23 cellular contexts compared by ENCODE assay signal in genomic region chr14:99238234-99238633, GRCh38. TPM values are rescaled to one million over a fixed set of nuclear protein-coding genes. Genes with fewer than 3 reads are reported as not detected.
DNase-seq lines count a peak whose midpoint lies in the region; ATAC-seq and TF ChIP-seq lines count a peak whose summit lies in the region.
"Had no signal": no experiment of that assay in that cellular context is flagged by ENCODE, and none has a peak within 500 bp of the region (broad histone marks: within the 10 kb centered on the region; RNA-seq: fewer than 3 reads in every experiment).

No MANE protein-coding gene starts in this region.

- no peak for ATAC-seq in activated CD4-positive, alpha-beta T cell treated with anti-CD3 and anti-CD28 coated beads for 36 hours
- ATAC-seq in HG02884 (IDR thresholded peaks at IDR 0.05; ENCODE audit: unreplicated experiment) (no peak), mucosa of descending colon (no peak), GM19452 (IDR thresholded peaks at IDR 0.05; ENCODE audit: unreplicated experiment) (no peak)
- ATAC-seq: gastrocnemius medialis, K562 had no signal

- POLR2A ChIA-PET in activated CD4-positive, alpha-beta T cell treated with anti-CD3 and anti-CD28 coated beads for 36 hours (lab: Charles Lee) = interaction anchor here (0.6 kb wide), 1 partner anchor 10 kb away, joined by 3 read pairs; no protein-coding TSS in a partner anchor

- TF ChIP-seq RAD21 in neural cell (conservative IDR thresholded peaks at IDR 0.05) = no peak

- H3K27me3 ChIP-seq in Peyer's patch (no peaks in the 10 kb centered on the region), neural cell (ENCODE audit: insufficient read depth, low read depth, low read length) (no peaks in the 10 kb centered on the region)
- H3K27me3 ChIP-seq: upper lobe of left lung had no signal

- no peak for TF ChIP-seq POLR2A in Peyer's patch (IDR thresholded peaks at IDR 0.05)

- no peak for TF ChIP-seq CTCF in Peyer's patch (IDR thresholded peaks at IDR 0.05)
- TF ChIP-seq CTCF in neural cell (IDR thresholded peaks at IDR 0.05; ENCODE audit: poor library complexity, severe bottlenecking) = no peak
- TF ChIP-seq CTCF in mucosa of descending colon (IDR thresholded peaks at IDR 0.05) = no peak

- H3K9me2 ChIP-seq in neural cell (ENCODE audit: insufficient read depth, low read length) = no peaks in the 10 kb centered on the region
- H3K9me2 ChIP-seq: SK-N-SH had no signal

- H3K9ac ChIP-seq in neural cell (ENCODE audit: low read length) = no peak overlapping the region
- H3K9ac ChIP-seq: parathyroid adenoma, SK-N-SH had no signal

- peaks cover 99% of the 10 kb centered on the region for H4K20me1 ChIP-seq in neural cell (ENCODE audit: insufficient read depth)

- H3K79me2 ChIP-seq in neural cell (replicated peaks; ENCODE audit: insufficient read depth, low read length) = peaks cover 100% of the 10 kb centered on the region
- H3K79me2 ChIP-seq: parathyroid adenoma had no signal

- H3K4me1 ChIP-seq in Peyer's patch (peaks cover 0 to 3% (median 0%) of the 10 kb centered on the region in 4 donors), mucosa of descending colon (ENCODE audit: low read depth) (peaks cover 3% of the 10 kb centered on the region)
- H3K4me1 ChIP-seq: BE2C, gastrocnemius medialis, parathyroid adenoma, sigmoid colon, stomach, upper lobe of left lung had no signal

- H3K4me3 Mint-ChIP-seq in activated CD4-positive, alpha-beta T cell treated with anti-CD3 and anti-CD28 coated beads for 36 hours = peak overlapping the region; percentile 67
- peak overlapping the region; percentile 86 for H3K4me3 Mint-ChIP-seq in activated naive CD8-positive, alpha-beta T cell treated with anti-CD3 and anti-CD28 coated beads for 36 hours

- no peaks in the 10 kb centered on the region for H3K36me3 ChIP-seq in Peyer's patch
- no peaks in the 10 kb centered on the region for H3K36me3 ChIP-seq in neural cell (ENCODE audit: insufficient read depth, low read length)
- no peaks in the 10 kb centered on the region for H3K36me3 ChIP-seq in mucosa of descending colon (ENCODE audit: low read depth)
- H3K36me3 ChIP-seq: BE2C, gastrocnemius medialis, sigmoid colon, stomach, upper lobe of left lung had no signal

- peaks cover 94% of the 10 kb centered on the region for H3K4me1 Mint-ChIP-seq in activated CD4-positive, alpha-beta T cell treated with anti-CD3 and anti-CD28 coated beads for 36 hours
- peaks cover 96% of the 10 kb centered on the region for H3K4me1 Mint-ChIP-seq in activated naive CD8-positive, alpha-beta T cell treated with anti-CD3 and anti-CD28 coated beads for 36 hours

- TF ChIP-seq EP300 in neural cell (conservative IDR thresholded peaks at IDR 0.05; ENCODE audit: poor library complexity, severe bottlenecking) = no peak

- H3K36me3 Mint-ChIP-seq in activated CD4-positive, alpha-beta T cell treated with anti-CD3 and anti-CD28 coated beads for 36 hours (ENCODE audit: low read depth) = peaks cover 59% of the 10 kb centered on the region
- H3K36me3 Mint-ChIP-seq in activated naive CD8-positive, alpha-beta T cell treated with anti-CD3 and anti-CD28 coated beads for 36 hours = peaks cover 40% of the 10 kb centered on the region

- no peak for DNase-seq in activated CD4-positive, alpha-beta T cell treated with anti-CD3 and anti-CD28 coated beads for 36 hours
- DNase-seq in activated CD4-positive, alpha-beta T cell treated with anti-CD3 and anti-CD28 coated beads for 48 hours = no peak
- DNase-seq in Peyer's patch = no peak
- DNase-seq in activated naive CD8-positive, alpha-beta T cell treated with anti-CD3 and anti-CD28 coated beads for 36 hours = no peak
- DNase-seq in mucosa of descending colon = no peak
- DNase-seq: activated CD8-positive, alpha-beta memory T cell treated with anti-CD3 and anti-CD28 coated beads for 24 hours; BE2C; dermis blood vessel endothelial cell; DMS 273 treated with DMSO at 0.1 percent for 48 hours; gastrocnemius medialis; kidney; NCI-H187; NCI-H226; sigmoid colon; SK-N-SH; stomach; upper lobe of left lung had no signal

- no peak overlapping the region for H2AFZ ChIP-seq in neural cell (ENCODE audit: low read depth, low read length)
- H2AFZ ChIP-seq: parathyroid adenoma had no signal

- intact Hi-C loops in activated CD4-positive, alpha-beta T cell treated with anti-CD3 and anti-CD28 coated beads for 36 hours (cut with DNase I, micrococcal nuclease) = loop anchor here in 1 of 2 experiments (10.0 kb wide), 2 partner anchors 827 to 1263 kb away; partner anchors contain the start of gene EVL
- intact Hi-C loops in mucosa of descending colon (cut with DNase I, micrococcal nuclease) = no loop called here

- H3F3A ChIP-seq in neural cell (ENCODE audit: insufficient read depth, low read length, poor library complexity, severe bottlenecking) = no peaks in the 10 kb centered on the region

- H3K27ac ChIP-seq in Peyer's patch (peak overlapping the region; percentile 48 to 73 (median 60)), neural cell (ENCODE audit: low read length) (no peak overlapping the region)
- H3K27ac ChIP-seq: gastrocnemius medialis, parathyroid adenoma, sigmoid colon had no signal

- no peak overlapping the region for H3K4me3 ChIP-seq in Peyer's patch
- H3K4me3 ChIP-seq in neural cell (ENCODE audit: low read length) = peak overlapping the region; percentile 70
- H3K4me3 ChIP-seq in mucosa of descending colon = no peak overlapping the region
- H3K4me3 ChIP-seq: gastrocnemius medialis, K562, sigmoid colon, stomach, upper lobe of left lung had no signal

- no peak overlapping the region for H3K4me2 ChIP-seq in neural cell (ENCODE audit: low read length)
- H3K4me2 ChIP-seq: SK-N-SH had no signal

- CTCF ChIA-PET in activated CD4-positive, alpha-beta T cell treated with anti-CD3 and anti-CD28 coated beads for 36 hours (lab: Charles Lee) = interaction anchor here (0.7 to 2.9 kb wide), 7 partner anchors 11 to 306 kb away, joined by 3 to 19 read pairs (median 5); partner anchors contain the start of gene BCL11B

- peak overlapping the region; percentile 93 for H3K27ac Mint-ChIP-seq in activated CD4-positive, alpha-beta T cell treated with anti-CD3 and anti-CD28 coated beads for 36 hours
- peak overlapping the region; percentile 91 for H3K27ac Mint-ChIP-seq in activated naive CD8-positive, alpha-beta T cell treated with anti-CD3 and anti-CD28 coated beads for 36 hours

- no peaks in the 10 kb centered on the region for H3K9me3 Mint-ChIP-seq in activated CD4-positive, alpha-beta T cell treated with anti-CD3 and anti-CD28 coated beads for 36 hours (ENCODE audit: low read depth)
- H3K9me3 Mint-ChIP-seq in activated naive CD8-positive, alpha-beta T cell treated with anti-CD3 and anti-CD28 coated beads for 36 hours = no peaks in the 10 kb centered on the region

- H3K27me3 Mint-ChIP-seq in activated CD4-positive, alpha-beta T cell treated with anti-CD3 and anti-CD28 coated beads for 36 hours = no peaks in the 10 kb centered on the region
- H3K27me3 Mint-ChIP-seq in activated naive CD8-positive, alpha-beta T cell treated with anti-CD3 and anti-CD28 coated beads for 36 hours = no peaks in the 10 kb centered on the region

- H3K9me3 ChIP-seq in Peyer's patch (no peaks in the 10 kb centered on the region), neural cell (ENCODE audit: low read length) (no peaks in the 10 kb centered on the region), mucosa of descending colon (no peaks in the 10 kb centered on the region)
- H3K9me3 ChIP-seq: BE2C, SK-N-SH had no signal

TF ChIP-seq in neural cell, 6 proteins besides CTCF, POLR2A, EP300 and RAD21:
- no peak for TF ChIP-seq POLR2AphosphoS5 (IDR thresholded peaks at IDR 0.05)
- TF ChIP-seq REST (IDR thresholded peaks at IDR 0.05; ENCODE audit: borderline replicate concordance) = no peak
- no peak for TF ChIP-seq EZH2 (IDR thresholded peaks at IDR 0.05; ENCODE audit: borderline replicate concordance, insufficient read depth, low read length, poor library complexity, severe bottlenecking)

RNA-seq across cellular contexts. Expression of gene BCL11B, which starts 33.8 kb away (rescaled TPM):
- total RNA-seq in activated CD4-positive, alpha-beta T cell treated with anti-CD3 and anti-CD28 coated beads for 36 hours = 10 to 100 TPM; 62.1 to 66.2 TPM
- total RNA-seq in Peyer's patch (10 to 100 TPM in 2 of 4 donors, 1 to 10 TPM in 2; 7.7 to 10.2 (median 10.0) TPM), mucosa of descending colon (1 to 10 TPM; 2.5 to 5.6 (median 4.9) TPM)
- total RNA-seq in activated naive CD8-positive, alpha-beta T cell treated with anti-CD3 and anti-CD28 coated beads for 36 hours = 10 to 100 TPM; 38.9 to 40.3 TPM
- 98.9 and 104 TPM in 2 replicates for polyA plus RNA-seq in neural cell
- 259 and 270 TPM in 2 replicates for polyA minus RNA-seq in neural cell
- total RNA-seq: G401 had no signal
- polyA plus RNA-seq: K562, SK-N-SH had no signal
